10 cellular contexts compared by ENCODE assay signal in the genomic region with DNA sequence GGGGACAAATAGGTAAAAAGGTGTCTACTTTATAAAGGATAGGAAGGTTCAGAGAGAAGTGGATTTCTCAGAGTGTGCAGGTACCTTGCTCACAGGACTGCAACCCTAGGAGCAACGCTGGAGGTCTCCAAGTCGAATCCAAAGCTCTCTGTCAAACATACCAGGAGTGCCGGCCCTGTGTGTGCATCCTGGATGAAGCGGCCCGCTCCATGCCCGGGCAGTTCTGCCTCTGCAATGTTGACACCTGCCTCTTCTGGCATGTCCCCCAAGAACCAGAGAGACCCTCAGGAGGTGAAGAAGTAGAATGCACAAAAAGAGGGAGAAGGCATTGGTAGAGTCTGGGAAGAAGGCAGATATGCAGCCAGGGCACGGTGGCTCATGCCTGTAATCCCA. TPM values are rescaled to one million over a fixed set of nuclear protein-coding genes. Genes with fewer than 3 reads are reported as not detected.
"Had no signal": no experiment of that assay in that cellular context is flagged by ENCODE, and none has a peak within 500 bp of the region (broad histone marks: within the 10 kb centered on the region; RNA-seq: fewer than 3 reads in every experiment).

No MANE protein-coding gene starts in this region.

- H3K4me3 ChIP-seq: GM23248, HAP-1 had no signal

- FAIRE-seq: HepG2 had no signal

- H3K9me3 ChIP-seq: HAP-1 had no signal

- H3K27ac ChIP-seq: GM23248, HL-60 had no signal

- H3K9ac ChIP-seq: GM23248 had no signal

- DNase-seq: GM23248, GOT3, H7, HFFc6 had no signal

- ATAC-seq: HepG2 had no signal

- H3K36me3 ChIP-seq: HAP-1 had no signal

- H2AFZ ChIP-seq: GM23248 had no signal

RNA-seq across cellular contexts. Expression of gene TSSK2, which starts 3.1 kb away (rescaled TPM):
- total RNA-seq: GM23248, H4, H7, HepG2, HFFc6, HT1080 had no signal
- polyA plus RNA-seq: GM23248, HepG2, IgD-negative memory B cell had no signal

RNA-seq across cellular contexts. Expression of gene GSC2, which starts 22.1 kb away (rescaled TPM):
- total RNA-seq: GM23248, H4, H7, HepG2, HFFc6, HT1080 had no signal
- polyA plus RNA-seq: GM23248, HepG2, IgD-negative memory B cell had no signal
